Comparison of ENCODE assay signal across 19 cellular contexts in genomic region chr6:170453586-170454511, GRCh38.
"Had no signal": no experiment of that assay in that cellular context is flagged by ENCODE, and none has a peak within 500 bp of the region (broad histone marks: within the 10 kb centered on the region; RNA-seq: fewer than 3 reads in every experiment).

No MANE protein-coding gene starts in this region.

- FAIRE-seq: small intestine had no signal

- ATAC-seq: body of pancreas; naive thymus-derived CD8-positive, alpha-beta T cell; sciatic nerve; WTC11 had no signal

- DNase-seq: activated CD4-positive, alpha-beta T cell treated with anti-CD3 and anti-CD28 coated beads, Interleukin-2, amount 50 U/mL, for 4 hours; activated CD8-positive, alpha-beta memory T cell treated with anti-CD3 and anti-CD28 coated beads for 24 hours; activated CD8-positive, alpha-beta memory T cell treated with anti-CD3 and anti-CD28 coated beads, Interleukin-2, amount 50 U/mL, for 4 hours; activated naive CD4-positive, alpha-beta T cell treated with anti-CD3 and anti-CD28 coated beads, Interleukin-2, amount 10 ng/mL, durations not matched to agents 7 days and 5 days; activated T-cell treated with anti-CD3 and anti-CD28 coated beads, Interleukin-2, amount 50 U/mL, for 24 hours; anterior cingulate cortex; body of pancreas; foreskin melanocyte; left cardiac atrium; mesenchymal stem cell; nucleus accumbens; small intestine; stimulated activated CD4-positive, alpha-beta T cell treated with anti-CD3 and anti-CD28 coated beads, Interleukin-15, amount 100 ng/mL, for 24 hours; stimulated activated CD4-positive, alpha-beta T cell treated with anti-CD3 and anti-CD28 coated beads, Interleukin-2, amount 100 ng/mL, for 48 hours; stimulated activated naive CD4-positive, alpha-beta T cell; T1000 had no signal
